Comparison of ENCODE assay signal across 15 cellular contexts in the genomic region with DNA sequence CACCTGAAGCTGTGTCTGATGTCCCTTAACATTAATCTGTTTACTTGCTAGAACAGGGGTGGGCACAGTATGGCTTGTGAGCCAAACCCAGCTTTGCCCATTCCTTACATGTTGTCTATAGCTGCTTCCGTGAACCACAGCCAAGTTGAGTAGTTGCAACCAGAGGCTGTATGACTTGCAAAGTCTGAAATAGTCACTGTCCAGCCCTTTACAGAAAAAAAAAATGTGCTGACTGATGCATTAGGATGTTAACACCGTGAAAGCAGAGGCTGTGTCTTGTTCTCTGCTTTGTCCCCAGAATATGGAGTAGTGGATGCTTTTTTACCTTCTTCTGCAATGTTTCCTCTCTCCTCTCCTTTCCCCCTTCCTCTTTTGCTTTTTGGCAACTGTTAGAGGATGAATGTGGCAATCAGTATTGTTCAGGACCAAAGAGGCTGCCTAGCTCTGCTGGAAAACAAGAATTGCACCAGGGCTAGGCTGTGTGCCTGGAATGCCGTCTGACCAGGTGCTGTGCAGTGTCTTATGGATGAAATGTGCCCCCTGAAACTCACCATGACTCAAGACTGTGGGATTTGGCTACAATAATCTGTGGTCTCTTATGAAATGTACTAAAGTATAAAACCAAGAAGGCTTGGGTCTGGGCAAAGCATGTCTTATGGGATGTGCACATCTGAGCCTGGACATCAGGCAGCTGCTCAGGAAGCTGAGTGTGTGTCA.
DNase-seq lines count a peak whose midpoint lies in the region; ATAC-seq and TF ChIP-seq lines count a peak whose summit lies in the region.
"Had no signal": no experiment of that assay in that cellular context is flagged by ENCODE, and none has a peak within 500 bp of the region (broad histone marks: within the 10 kb centered on the region; RNA-seq: fewer than 3 reads in every experiment).

No MANE protein-coding gene starts in this region.

- H3K4me3 ChIP-seq in AG10803 (ENCODE audit: low read length) (no peak overlapping the region), MM.1S (ENCODE audit: low read length) (no peak overlapping the region), choroid plexus epithelial cell (ENCODE audit: low read depth, low read length) (no peak overlapping the region), tibial artery (no peak overlapping the region)
- H3K4me3 ChIP-seq in naive thymus-derived CD4-positive, alpha-beta T cell (ENCODE audit: low read length): no peak overlapping the region
- H3K4me3 ChIP-seq: BLaER1 treated with 17β-estradiol and CSF1 and Interleukin-3, amounts not matched to agents 10 nM and 100 nM; SK-N-MC had no signal

- H3K9me2 ChIP-seq in MM.1S (replicated peaks; ENCODE audit: insufficient read depth, low read length): no peaks in the 10 kb centered on the region

- peaks cover 15 to 36% (median 33%) of the 10 kb centered on the region in 5 donors for H3K27me3 Mint-ChIP-seq in naive thymus-derived CD4-positive, alpha-beta T cell

- no peak overlapping the region for H3K27ac Mint-ChIP-seq in naive thymus-derived CD4-positive, alpha-beta T cell
- H3K27ac Mint-ChIP-seq: activated naive CD4-positive, alpha-beta T cell treated with anti-CD3 and anti-CD28 coated beads, Interleukin-2, amount 50 U/mL, for 24 hours; nephron progenitor cell had no signal

- no peak overlapping the region for H3K4me3 Mint-ChIP-seq in naive thymus-derived CD4-positive, alpha-beta T cell
- H3K4me3 Mint-ChIP-seq: activated naive CD4-positive, alpha-beta T cell treated with anti-CD3 and anti-CD28 coated beads, Interleukin-2, amount 50 U/mL, for 24 hours; nephron progenitor cell had no signal

- peaks cover 0 to 5% (median 0%) of the 10 kb centered on the region in 7 donors for H3K4me1 Mint-ChIP-seq in naive thymus-derived CD4-positive, alpha-beta T cell
- H3K4me1 Mint-ChIP-seq: activated naive CD4-positive, alpha-beta T cell treated with anti-CD3 and anti-CD28 coated beads, Interleukin-2, amount 50 U/mL, for 24 hours had no signal

- no peaks in the 10 kb centered on the region for H3K9me3 Mint-ChIP-seq in naive thymus-derived CD4-positive, alpha-beta T cell
- H3K9me3 Mint-ChIP-seq: activated naive CD4-positive, alpha-beta T cell treated with anti-CD3 and anti-CD28 coated beads, Interleukin-2, amount 50 U/mL, for 24 hours; nephron progenitor cell had no signal

- no peak overlapping the region for H2AFZ ChIP-seq in MM.1S (ENCODE audit: low read length)

- no peak overlapping the region; the same call in 1 of the 2 replicates for H3K27ac ChIP-seq in MM.1S (ENCODE audit: low read length)
- H3K27ac ChIP-seq in naive thymus-derived CD4-positive, alpha-beta T cell (ENCODE audit: low read depth, low read length): no peak overlapping the region
- H3K27ac ChIP-seq in tibial artery: no peak overlapping the region
- H3K27ac ChIP-seq: BLaER1 treated with 17β-estradiol and CSF1 and Interleukin-3, amounts not matched to agents 10 nM and 100 nM; SK-N-MC had no signal

- H3K4me2 ChIP-seq in MM.1S (ENCODE audit: low read depth, low read length): no peak overlapping the region

- H3K79me2 ChIP-seq in MM.1S (ENCODE audit: low read length): no peaks in the 10 kb centered on the region

- H3K36me3 ChIP-seq in MM.1S (replicated peaks; ENCODE audit: insufficient read depth, low read length) (no peaks in the 10 kb centered on the region), tibial artery (no peaks in the 10 kb centered on the region)
- no peaks in the 10 kb centered on the region for H3K36me3 ChIP-seq in naive thymus-derived CD4-positive, alpha-beta T cell (ENCODE audit: control insufficient read depth in 2 of 3, insufficient read depth in 3 of 3, low read length in 3 of 3)
- H3K36me3 ChIP-seq: BLaER1 treated with 17β-estradiol and CSF1 and Interleukin-3, amounts not matched to agents 10 nM and 100 nM had no signal

- intact Hi-C loops in naive thymus-derived CD4-positive, alpha-beta T cell (cut with micrococcal nuclease): no loop called here
- intact Hi-C loops in tibial artery (cut with DNase I; ENCODE audit: low total_unique reads): no loop called here

- POLR2A ChIA-PET in naive thymus-derived CD4-positive, alpha-beta T cell (lab: Charles Lee): no interaction called here

- no peak overlapping the region for H3K9ac ChIP-seq in MM.1S (ENCODE audit: low read length)
- H3K9ac ChIP-seq: BLaER1 treated with 17β-estradiol and CSF1 and Interleukin-3, amounts not matched to agents 10 nM and 100 nM had no signal

- H3K36me3 Mint-ChIP-seq in naive thymus-derived CD4-positive, alpha-beta T cell: no peaks in the 10 kb centered on the region
- H3K36me3 Mint-ChIP-seq: activated naive CD4-positive, alpha-beta T cell treated with anti-CD3 and anti-CD28 coated beads, Interleukin-2, amount 50 U/mL, for 24 hours had no signal

- no peaks in the 10 kb centered on the region for H3K27me3 ChIP-seq in MM.1S (replicated peaks; ENCODE audit: insufficient read depth, low read length)
- no peaks in the 10 kb centered on the region for H3K27me3 ChIP-seq in naive thymus-derived CD4-positive, alpha-beta T cell (ENCODE audit: control insufficient read depth in 2 of 2, insufficient read depth in 2 of 2, low read length in 2 of 2)
- no peaks in the 10 kb centered on the region for H3K27me3 ChIP-seq in tibial artery
- H3K27me3 ChIP-seq: BLaER1 treated with 17β-estradiol and CSF1 and Interleukin-3, amounts not matched to agents 10 nM and 100 nM had no signal

- H4K20me1 ChIP-seq in MM.1S (ENCODE audit: insufficient read depth, low read length): no peaks in the 10 kb centered on the region
- H4K20me1 ChIP-seq: BLaER1 treated with 17β-estradiol and CSF1 and Interleukin-3, amounts not matched to agents 10 nM and 100 nM had no signal

- ATAC-seq in naive thymus-derived CD4-positive, alpha-beta T cell: peak; percentile 40
- ATAC-seq in GM21717 (IDR thresholded peaks at IDR 0.05; ENCODE audit: unreplicated experiment): no peak
- no peak for ATAC-seq in GM21515 (IDR thresholded peaks at IDR 0.05; ENCODE audit: unreplicated experiment)

- no peaks in the 10 kb centered on the region for H3F3A ChIP-seq in MM.1S (ENCODE audit: insufficient read depth, low read length)

- peaks cover 9% of the 10 kb centered on the region; the same call in 1 of the 2 replicates for H3K4me1 ChIP-seq in MM.1S (ENCODE audit: low read length)
- H3K4me1 ChIP-seq in naive thymus-derived CD4-positive, alpha-beta T cell (ENCODE audit: control insufficient read depth in 2 of 2, insufficient read depth in 2 of 2, low read length in 2 of 2): no peaks in the 10 kb centered on the region
- H3K4me1 ChIP-seq in tibial artery: no peaks in the 10 kb centered on the region

- DNase-seq in AG10803 (ENCODE audit: low read depth) (peak; percentile 99), MM.1S (peak; percentile 21), choroid plexus epithelial cell (ENCODE audit: low read depth) (peak; percentile 92), tibial artery (no peak), DMS 273 (lab: John Stamatoyannopoulos, UW; ENCODE audit: unreplicated experiment) (no peak)
- DNase-seq in naive thymus-derived CD4-positive, alpha-beta T cell: no peak
- DNase-seq: activated CD4-positive, alpha-beta T cell treated with anti-CD3 and anti-CD28 coated beads, Interleukin-2, amount 50 U/mL, for 4 hours; NCI-H226; nephron progenitor cell; stimulated activated CD4-positive, alpha-beta T cell treated with anti-CD3 and anti-CD28 coated beads, Interleukin-2, amount 100 ng/mL, for 48 hours had no signal

- CTCF ChIA-PET in naive thymus-derived CD4-positive, alpha-beta T cell (lab: Charles Lee): no interaction called here

- TF ChIP-seq CTCF in AG10803 (conservative IDR thresholded peaks at IDR 0.05; ENCODE audit: low read length) (no peak), MM.1S (IDR thresholded peaks at IDR 0.05; ENCODE audit: low read length) (no peak), choroid plexus epithelial cell (conservative IDR thresholded peaks at IDR 0.05; ENCODE audit: low read depth, low read length) (no peak), tibial artery (IDR thresholded peaks at IDR 0.05) (no peak)

- H3K9me3 ChIP-seq in MM.1S (replicated peaks; ENCODE audit: insufficient read depth, low read length) (no peaks in the 10 kb centered on the region), tibial artery (no peaks in the 10 kb centered on the region)
- no peaks in the 10 kb centered on the region for H3K9me3 ChIP-seq in naive thymus-derived CD4-positive, alpha-beta T cell (ENCODE audit: control insufficient read depth in 2 of 3, low read length in 3 of 3)
- H3K9me3 ChIP-seq: BLaER1 treated with 17β-estradiol and CSF1 and Interleukin-3, amounts not matched to agents 10 nM and 100 nM had no signal

Comparison
In these comparisons a context has a peak if more than half of its experiments do, and no peak if none do; other contexts are left out.
1. DNase-seq: peak in AG10803 (single experiment), MM.1S (single experiment) and choroid plexus epithelial cell (single experiment); none in naive thymus-derived CD4-positive, alpha-beta T cell (0 of 9), tibial artery (0 of 2) and DMS 273 (single experiment).